In the genomic region with DNA sequence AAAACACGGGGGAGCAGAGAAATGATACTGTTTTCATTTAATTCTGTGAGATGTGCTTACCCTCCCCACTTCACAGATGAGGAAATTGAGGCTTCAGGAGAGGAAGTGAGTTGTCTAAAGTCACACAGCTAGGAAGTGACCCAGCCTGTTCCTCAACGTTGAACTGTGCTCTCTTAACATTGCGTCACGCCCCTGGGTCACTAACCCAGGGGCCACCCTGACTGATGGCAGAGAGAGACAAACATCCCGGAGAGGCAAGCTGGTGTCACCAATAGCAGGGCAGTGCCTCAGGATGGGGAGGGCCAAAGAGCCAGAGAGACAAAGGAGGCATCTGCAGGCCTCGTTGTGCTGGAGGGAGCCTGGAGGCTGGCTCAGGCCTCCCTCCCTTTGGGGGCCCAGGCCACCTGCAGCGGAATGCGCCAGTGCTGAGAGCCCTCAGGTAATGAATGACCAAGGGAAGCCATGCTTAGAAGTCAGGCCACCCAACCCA, we compare ENCODE assay signal across 1 cellular context.
TF ChIP-seq lines count a peak whose summit lies in the region.

No MANE protein-coding gene starts in this region.

TF ChIP-seq in HepG2, 621 proteins besides CTCF, POLR2A, EP300 and RAD21 (continued from another document and continues in another):
- TF ChIP-seq, protein P1, sequence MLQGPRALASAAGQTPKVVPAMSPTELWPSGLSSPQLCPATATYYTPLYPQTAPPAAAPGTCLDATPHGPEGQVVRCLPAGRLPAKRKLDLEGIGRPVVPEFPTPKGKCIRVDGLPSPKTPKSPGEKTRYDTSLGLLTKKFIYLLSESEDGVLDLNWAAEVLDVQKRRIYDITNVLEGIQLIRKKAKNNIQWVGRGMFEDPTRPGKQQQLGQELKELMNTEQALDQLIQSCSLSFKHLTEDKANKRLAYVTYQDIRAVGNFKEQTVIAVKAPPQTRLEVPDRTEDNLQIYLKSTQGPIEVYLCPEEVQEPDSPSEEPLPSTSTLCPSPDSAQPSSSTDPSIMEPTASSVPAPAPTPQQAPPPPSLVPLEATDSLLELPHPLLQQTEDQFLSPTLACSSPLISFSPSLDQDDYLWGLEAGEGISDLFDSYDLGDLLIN (CRISPR knock-in tag; IDR thresholded peaks at IDR 0.05; ENCODE audit: borderline replicate concordance), result no peak
- TF ChIP-seq PHF20 (CRISPR knock-in tag; IDR thresholded peaks at IDR 0.05) (no peak), ZNF441 (CRISPR knock-in tag; IDR thresholded peaks at IDR 0.05; ENCODE audit: borderline replicate concordance) (no peak), PRPF4 (IDR thresholded peaks at IDR 0.05; ENCODE audit: low read depth, low read length, poor library complexity, severe bottlenecking) (no peak), KDM1A (CRISPR knock-in tag; IDR thresholded peaks at IDR 0.05) (peak; percentile 100), TEAD3 (CRISPR knock-in tag; optimal IDR thresholded peaks at IDR 0.05; ENCODE audit: borderline replicate concordance) (peak; percentile 80), HMGA1 (CRISPR knock-in tag; conservative IDR thresholded peaks at IDR 0.05) (no peak), FOXK1 (CRISPR knock-in tag; IDR thresholded peaks at IDR 0.05; ENCODE audit: borderline replicate concordance, low read depth) (peak; percentile 69; the same call in 1 of the 2 replicates), KLF6 (CRISPR knock-in tag; IDR thresholded peaks at IDR 0.05) (0 out of 2 replicates have a peak, but pooled peaks have one; percentile 45), RARA (CRISPR knock-in tag; IDR thresholded peaks at IDR 0.05) (peak; percentile 91), ZFP1 (CRISPR knock-in tag; IDR thresholded peaks at IDR 0.05) (peak; percentile 71), ZNF337 (CRISPR knock-in tag; IDR thresholded peaks at IDR 0.05; ENCODE audit: borderline replicate concordance, low read depth) (0 out of 2 replicates have a peak, but pooled peaks have one; percentile 57), ZNF567 (CRISPR knock-in tag; IDR thresholded peaks at IDR 0.05; ENCODE audit: borderline replicate concordance) (no peak), ZNF749 (CRISPR knock-in tag; IDR thresholded peaks at IDR 0.05; ENCODE audit: borderline replicate concordance) (no peak), HIVEP1 (CRISPR knock-in tag; IDR thresholded peaks at IDR 0.05) (0 out of 2 replicates have a peak, but pooled peaks have one; percentile 75), ZBTB42 (CRISPR knock-in tag; IDR thresholded peaks at IDR 0.05) (no peak), ZFP36L1 (CRISPR knock-in tag; IDR thresholded peaks at IDR 0.05) (no peak), THAP11 (CRISPR knock-in tag; IDR thresholded peaks at IDR 0.05) (peak; percentile 80), ZFP36 (IDR thresholded peaks at IDR 0.05; ENCODE audit: borderline replicate concordance, low read depth, low read length, partially characterized antibody) (no peak), RXRA (CRISPR knock-in tag; IDR thresholded peaks at IDR 0.05) (peak; percentile 97), CEBPG (CRISPR knock-in tag; IDR thresholded peaks at IDR 0.05) (peak; percentile 99), HDAC1 (CRISPR knock-in tag; IDR thresholded peaks at IDR 0.05) (peak; percentile 56; the same call in 1 of the 2 replicates), DBP (CRISPR knock-in tag; IDR thresholded peaks at IDR 0.05; ENCODE audit: not compliant biosample characterization) (no peak), ZNF44 (CRISPR knock-in tag; IDR thresholded peaks at IDR 0.05) (0 out of 2 replicates have a peak, but pooled peaks have one; percentile 55), WIZ (CRISPR knock-in tag; IDR thresholded peaks at IDR 0.05) (0 out of 2 replicates have a peak, but pooled peaks have one; percentile 14), CREM (IDR thresholded peaks at IDR 0.05) (peak; percentile 68; the same call in 1 of the 2 replicates), CREM (CRISPR knock-in tag; IDR thresholded peaks at IDR 0.05) (no peak), ZNF782 (CRISPR knock-in tag; IDR thresholded peaks at IDR 0.05; ENCODE audit: borderline replicate concordance) (no peak; the same call in 1 of the 2 replicates), ZNF784 (CRISPR knock-in tag; IDR thresholded peaks at IDR 0.05; ENCODE audit: borderline replicate concordance) (peak; percentile 74; the same call in 1 of the 2 replicates), ARNTL (CRISPR knock-in tag; IDR thresholded peaks at IDR 0.05) (no peak; the same call in 1 of the 2 replicates), ZNF367 (CRISPR knock-in tag; IDR thresholded peaks at IDR 0.05; ENCODE audit: borderline replicate concordance) (no peak), CENPX (CRISPR knock-in tag; IDR thresholded peaks at IDR 0.05) (no peak), PTBP1 (IDR thresholded peaks at IDR 0.05; ENCODE audit: low read depth, low read length, poor library complexity, severe bottlenecking) (no peak), PAX8 (CRISPR knock-in tag; IDR thresholded peaks at IDR 0.05; ENCODE audit: borderline replicate concordance) (no peak), CEBPB (IDR thresholded peaks at IDR 0.05; ENCODE audit: borderline replicate concordance, low read depth, low read length) (peak; percentile 99)
- TF ChIP-seq, protein P2, sequence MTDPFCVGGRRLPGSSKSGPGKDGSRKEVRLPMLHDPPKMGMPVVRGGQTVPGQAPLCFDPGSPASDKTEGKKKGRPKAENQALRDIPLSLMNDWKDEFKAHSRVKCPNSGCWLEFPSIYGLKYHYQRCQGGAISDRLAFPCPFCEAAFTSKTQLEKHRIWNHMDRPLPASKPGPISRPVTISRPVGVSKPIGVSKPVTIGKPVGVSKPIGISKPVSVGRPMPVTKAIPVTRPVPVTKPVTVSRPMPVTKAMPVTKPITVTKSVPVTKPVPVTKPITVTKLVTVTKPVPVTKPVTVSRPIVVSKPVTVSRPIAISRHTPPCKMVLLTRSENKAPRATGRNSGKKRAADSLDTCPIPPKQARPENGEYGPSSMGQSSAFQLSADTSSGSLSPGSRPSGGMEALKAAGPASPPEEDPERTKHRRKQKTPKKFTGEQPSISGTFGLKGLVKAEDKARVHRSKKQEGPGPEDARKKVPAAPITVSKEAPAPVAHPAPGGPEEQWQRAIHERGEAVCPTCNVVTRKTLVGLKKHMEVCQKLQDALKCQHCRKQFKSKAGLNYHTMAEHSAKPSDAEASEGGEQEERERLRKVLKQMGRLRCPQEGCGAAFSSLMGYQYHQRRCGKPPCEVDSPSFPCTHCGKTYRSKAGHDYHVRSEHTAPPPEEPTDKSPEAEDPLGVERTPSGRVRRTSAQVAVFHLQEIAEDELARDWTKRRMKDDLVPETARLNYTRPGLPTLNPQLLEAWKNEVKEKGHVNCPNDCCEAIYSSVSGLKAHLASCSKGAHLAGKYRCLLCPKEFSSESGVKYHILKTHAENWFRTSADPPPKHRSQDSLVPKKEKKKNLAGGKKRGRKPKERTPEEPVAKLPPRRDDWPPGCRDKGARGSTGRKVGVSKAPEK (CRISPR knock-in tag; IDR thresholded peaks at IDR 0.05; ENCODE audit: borderline replicate concordance), result no peak
- TF ChIP-seq, protein P3, sequence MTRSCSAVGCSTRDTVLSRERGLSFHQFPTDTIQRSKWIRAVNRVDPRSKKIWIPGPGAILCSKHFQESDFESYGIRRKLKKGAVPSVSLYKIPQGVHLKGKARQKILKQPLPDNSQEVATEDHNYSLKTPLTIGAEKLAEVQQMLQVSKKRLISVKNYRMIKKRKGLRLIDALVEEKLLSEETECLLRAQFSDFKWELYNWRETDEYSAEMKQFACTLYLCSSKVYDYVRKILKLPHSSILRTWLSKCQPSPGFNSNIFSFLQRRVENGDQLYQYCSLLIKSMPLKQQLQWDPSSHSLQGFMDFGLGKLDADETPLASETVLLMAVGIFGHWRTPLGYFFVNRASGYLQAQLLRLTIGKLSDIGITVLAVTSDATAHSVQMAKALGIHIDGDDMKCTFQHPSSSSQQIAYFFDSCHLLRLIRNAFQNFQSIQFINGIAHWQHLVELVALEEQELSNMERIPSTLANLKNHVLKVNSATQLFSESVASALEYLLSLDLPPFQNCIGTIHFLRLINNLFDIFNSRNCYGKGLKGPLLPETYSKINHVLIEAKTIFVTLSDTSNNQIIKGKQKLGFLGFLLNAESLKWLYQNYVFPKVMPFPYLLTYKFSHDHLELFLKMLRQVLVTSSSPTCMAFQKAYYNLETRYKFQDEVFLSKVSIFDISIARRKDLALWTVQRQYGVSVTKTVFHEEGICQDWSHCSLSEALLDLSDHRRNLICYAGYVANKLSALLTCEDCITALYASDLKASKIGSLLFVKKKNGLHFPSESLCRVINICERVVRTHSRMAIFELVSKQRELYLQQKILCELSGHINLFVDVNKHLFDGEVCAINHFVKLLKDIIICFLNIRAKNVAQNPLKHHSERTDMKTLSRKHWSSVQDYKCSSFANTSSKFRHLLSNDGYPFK (CRISPR knock-in tag; IDR thresholded peaks at IDR 0.05; ENCODE audit: borderline replicate concordance), result no peak
- TF ChIP-seq, protein P4, sequence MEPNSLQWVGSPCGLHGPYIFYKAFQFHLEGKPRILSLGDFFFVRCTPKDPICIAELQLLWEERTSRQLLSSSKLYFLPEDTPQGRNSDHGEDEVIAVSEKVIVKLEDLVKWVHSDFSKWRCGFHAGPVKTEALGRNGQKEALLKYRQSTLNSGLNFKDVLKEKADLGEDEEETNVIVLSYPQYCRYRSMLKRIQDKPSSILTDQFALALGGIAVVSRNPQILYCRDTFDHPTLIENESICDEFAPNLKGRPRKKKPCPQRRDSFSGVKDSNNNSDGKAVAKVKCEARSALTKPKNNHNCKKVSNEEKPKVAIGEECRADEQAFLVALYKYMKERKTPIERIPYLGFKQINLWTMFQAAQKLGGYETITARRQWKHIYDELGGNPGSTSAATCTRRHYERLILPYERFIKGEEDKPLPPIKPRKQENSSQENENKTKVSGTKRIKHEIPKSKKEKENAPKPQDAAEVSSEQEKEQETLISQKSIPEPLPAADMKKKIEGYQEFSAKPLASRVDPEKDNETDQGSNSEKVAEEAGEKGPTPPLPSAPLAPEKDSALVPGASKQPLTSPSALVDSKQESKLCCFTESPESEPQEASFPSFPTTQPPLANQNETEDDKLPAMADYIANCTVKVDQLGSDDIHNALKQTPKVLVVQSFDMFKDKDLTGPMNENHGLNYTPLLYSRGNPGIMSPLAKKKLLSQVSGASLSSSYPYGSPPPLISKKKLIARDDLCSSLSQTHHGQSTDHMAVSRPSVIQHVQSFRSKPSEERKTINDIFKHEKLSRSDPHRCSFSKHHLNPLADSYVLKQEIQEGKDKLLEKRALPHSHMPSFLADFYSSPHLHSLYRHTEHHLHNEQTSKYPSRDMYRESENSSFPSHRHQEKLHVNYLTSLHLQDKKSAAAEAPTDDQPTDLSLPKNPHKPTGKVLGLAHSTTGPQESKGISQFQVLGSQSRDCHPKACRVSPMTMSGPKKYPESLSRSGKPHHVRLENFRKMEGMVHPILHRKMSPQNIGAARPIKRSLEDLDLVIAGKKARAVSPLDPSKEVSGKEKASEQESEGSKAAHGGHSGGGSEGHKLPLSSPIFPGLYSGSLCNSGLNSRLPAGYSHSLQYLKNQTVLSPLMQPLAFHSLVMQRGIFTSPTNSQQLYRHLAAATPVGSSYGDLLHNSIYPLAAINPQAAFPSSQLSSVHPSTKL (CRISPR knock-in tag; IDR thresholded peaks at IDR 0.05), result peak; percentile 84
- TF ChIP-seq, protein P5, sequence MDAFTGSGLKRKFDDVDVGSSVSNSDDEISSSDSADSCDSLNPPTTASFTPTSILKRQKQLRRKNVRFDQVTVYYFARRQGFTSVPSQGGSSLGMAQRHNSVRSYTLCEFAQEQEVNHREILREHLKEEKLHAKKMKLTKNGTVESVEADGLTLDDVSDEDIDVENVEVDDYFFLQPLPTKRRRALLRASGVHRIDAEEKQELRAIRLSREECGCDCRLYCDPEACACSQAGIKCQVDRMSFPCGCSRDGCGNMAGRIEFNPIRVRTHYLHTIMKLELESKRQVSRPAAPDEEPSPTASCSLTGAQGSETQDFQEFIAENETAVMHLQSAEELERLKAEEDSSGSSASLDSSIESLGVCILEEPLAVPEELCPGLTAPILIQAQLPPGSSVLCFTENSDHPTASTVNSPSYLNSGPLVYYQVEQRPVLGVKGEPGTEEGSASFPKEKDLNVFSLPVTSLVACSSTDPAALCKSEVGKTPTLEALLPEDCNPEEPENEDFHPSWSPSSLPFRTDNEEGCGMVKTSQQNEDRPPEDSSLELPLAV (CRISPR knock-in tag; conservative IDR thresholded peaks at IDR 0.05; ENCODE audit: low read depth), result no peak
- TF ChIP-seq, protein P6, sequence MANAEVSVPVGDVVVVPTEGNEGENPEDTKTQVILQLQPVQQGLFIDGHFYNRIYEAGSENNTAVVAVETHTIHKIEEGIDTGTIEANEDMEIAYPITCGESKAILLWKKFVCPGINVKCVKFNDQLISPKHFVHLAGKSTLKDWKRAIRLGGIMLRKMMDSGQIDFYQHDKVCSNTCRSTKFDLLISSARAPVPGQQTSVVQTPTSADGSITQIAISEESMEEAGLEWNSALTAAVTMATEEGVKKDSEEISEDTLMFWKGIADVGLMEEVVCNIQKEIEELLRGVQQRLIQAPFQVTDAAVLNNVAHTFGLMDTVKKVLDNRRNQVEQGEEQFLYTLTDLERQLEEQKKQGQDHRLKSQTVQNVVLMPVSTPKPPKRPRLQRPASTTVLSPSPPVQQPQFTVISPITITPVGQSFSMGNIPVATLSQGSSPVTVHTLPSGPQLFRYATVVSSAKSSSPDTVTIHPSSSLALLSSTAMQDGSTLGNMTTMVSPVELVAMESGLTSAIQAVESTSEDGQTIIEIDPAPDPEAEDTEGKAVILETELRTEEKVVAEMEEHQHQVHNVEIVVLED (CRISPR knock-in tag; IDR thresholded peaks at IDR 0.05; ENCODE audit: borderline replicate concordance), result peak; percentile 57; the same call in 1 of the 2 replicates
- TF ChIP-seq, protein P7, sequence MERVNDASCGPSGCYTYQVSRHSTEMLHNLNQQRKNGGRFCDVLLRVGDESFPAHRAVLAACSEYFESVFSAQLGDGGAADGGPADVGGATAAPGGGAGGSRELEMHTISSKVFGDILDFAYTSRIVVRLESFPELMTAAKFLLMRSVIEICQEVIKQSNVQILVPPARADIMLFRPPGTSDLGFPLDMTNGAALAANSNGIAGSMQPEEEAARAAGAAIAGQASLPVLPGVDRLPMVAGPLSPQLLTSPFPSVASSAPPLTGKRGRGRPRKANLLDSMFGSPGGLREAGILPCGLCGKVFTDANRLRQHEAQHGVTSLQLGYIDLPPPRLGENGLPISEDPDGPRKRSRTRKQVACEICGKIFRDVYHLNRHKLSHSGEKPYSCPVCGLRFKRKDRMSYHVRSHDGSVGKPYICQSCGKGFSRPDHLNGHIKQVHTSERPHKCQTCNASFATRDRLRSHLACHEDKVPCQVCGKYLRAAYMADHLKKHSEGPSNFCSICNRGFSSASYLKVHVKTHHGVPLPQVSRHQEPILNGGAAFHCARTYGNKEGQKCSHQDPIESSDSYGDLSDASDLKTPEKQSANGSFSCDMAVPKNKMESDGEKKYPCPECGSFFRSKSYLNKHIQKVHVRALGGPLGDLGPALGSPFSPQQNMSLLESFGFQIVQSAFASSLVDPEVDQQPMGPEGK (CRISPR knock-in tag; IDR thresholded peaks at IDR 0.05), result peak; percentile 88
